In genomic region chr6:11388983-11389944, GRCh38 we compare ENCODE assay signal across 1 cellular context.
TF ChIP-seq lines count a peak whose summit lies in the region.

No MANE protein-coding gene starts in this region.

TF ChIP-seq in HepG2, 621 proteins besides CTCF, POLR2A, EP300 and RAD21 (continued from another document):
- TF ChIP-seq ARID5B (CRISPR knock-in tag; IDR thresholded peaks at IDR 0.05) (0 out of 2 replicates have a peak, but pooled peaks have one; percentile 25), CHD4 (IDR thresholded peaks at IDR 0.05; ENCODE audit: borderline replicate concordance, low read length) (peak; percentile 22; the same call in 1 of the 2 replicates), HNF4A (CRISPR knock-in tag; IDR thresholded peaks at IDR 0.05) (peak; percentile 29; the same call in 1 of the 2 replicates), ZNF17 (CRISPR knock-in tag; IDR thresholded peaks at IDR 0.05) (0 out of 2 replicates have a peak, but pooled peaks have one; percentile 80), WIZ (CRISPR knock-in tag; IDR thresholded peaks at IDR 0.05) (peak; percentile 56; the same call in 1 of the 2 replicates), ZBTB26 (CRISPR knock-in tag; IDR thresholded peaks at IDR 0.05; ENCODE audit: borderline replicate concordance) (0 out of 2 replicates have a peak, but pooled peaks have one; percentile 14), REPIN1 (CRISPR knock-in tag; IDR thresholded peaks at IDR 0.05; ENCODE audit: borderline replicate concordance, low read depth) (no peak), MIER3 (CRISPR knock-in tag; IDR thresholded peaks at IDR 0.05; ENCODE audit: borderline replicate concordance) (0 out of 2 replicates have a peak, but pooled peaks have one; percentile 20), RARA (CRISPR knock-in tag; IDR thresholded peaks at IDR 0.05) (peak; percentile 14; the same call in 1 of the 2 replicates), ZNF784 (CRISPR knock-in tag; IDR thresholded peaks at IDR 0.05; ENCODE audit: borderline replicate concordance) (0 out of 2 replicates have a peak, but pooled peaks have one; percentile 21), CC2D1A (CRISPR knock-in tag; IDR thresholded peaks at IDR 0.05) (no peak), ZNF615 (CRISPR knock-in tag; IDR thresholded peaks at IDR 0.05; ENCODE audit: borderline replicate concordance) (no peak), ZNF337 (CRISPR knock-in tag; IDR thresholded peaks at IDR 0.05; ENCODE audit: borderline replicate concordance, low read depth) (no peak), HNF1B (CRISPR knock-in tag; IDR thresholded peaks at IDR 0.05) (peak; percentile 65; the same call in 1 of the 2 replicates)
